In genomic region chr20:51562334-51563140, GRCh38 we compare ENCODE assay signal across 8 cellular contexts. TPM values are rescaled to one million over a fixed set of nuclear protein-coding genes. Genes with fewer than 3 reads are reported as not detected.
DNase-seq lines count a peak whose midpoint lies in the region; ATAC-seq and TF ChIP-seq lines count a peak whose summit lies in the region.

No MANE protein-coding gene starts in this region.

- H3K27me3 ChIP-seq in CD8-positive, alpha-beta T cell (ENCODE audit: insufficient read depth, low read length), result peaks cover 43% of the 10 kb centered on the region

- POLR2A ChIA-PET in CD8-positive, alpha-beta T cell (lab: Charles Lee), result interaction anchor here (0.6 to 1.3 kb wide), 5 partner anchors 12 to 23 kb away, joined by 3 to 5 read pairs (median 3); partner anchors contain the start of gene NFATC2

- CTCF ChIA-PET in CD8-positive, alpha-beta T cell (lab: Charles Lee), result interaction anchor here (1.0 to 2.2 kb wide), 4 partner anchors 32 to 253 kb away, joined by 3 to 10 read pairs (median 6); no protein-coding TSS in a partner anchor

- peaks cover 25% of the 10 kb centered on the region for H3K4me1 ChIP-seq in CD8-positive, alpha-beta T cell (ENCODE audit: insufficient read depth, low read length)

- H3K27me3 Mint-ChIP-seq in CD8-positive, alpha-beta T cell (ENCODE audit: low read depth), result peaks cover 58% of the 10 kb centered on the region
- H3K27me3 Mint-ChIP-seq in effector memory CD8-positive, alpha-beta T cell, result peaks cover 28 to 61% of the 10 kb centered on the region in 2 donors

- no peaks in the 10 kb centered on the region for H3K36me3 Mint-ChIP-seq in CD8-positive, alpha-beta T cell
- peaks cover 3% of the 10 kb centered on the region for H3K36me3 Mint-ChIP-seq in effector memory CD8-positive, alpha-beta T cell (ENCODE audit: insufficient read depth)

- H3K27ac Mint-ChIP-seq in CD8-positive, alpha-beta T cell, result no peak overlapping the region
- H3K27ac Mint-ChIP-seq in effector memory CD8-positive, alpha-beta T cell, result no peak overlapping the region

- intact Hi-C loops in CD8-positive, alpha-beta T cell (cut with DNase I, micrococcal nuclease), result no loop called here
- intact Hi-C loops in lower leg skin (cut with DNase I; ENCODE audit: low total_unique reads), result no loop called here

- TF ChIP-seq POLR2A in lower leg skin (IDR thresholded peaks at IDR 0.05), result no peak

- peak; percentile 2 for TF ChIP-seq CTCF in CD8-positive, alpha-beta T cell (IDR thresholded peaks at IDR 0.05)
- TF ChIP-seq CTCF in VCaP (conservative IDR thresholded peaks at IDR 0.05), result peak; percentile 35
- no peak for TF ChIP-seq CTCF in lower leg skin (IDR thresholded peaks at IDR 0.05)

- peak overlapping the region; percentile 47 for H3K4me3 ChIP-seq in CD8-positive, alpha-beta T cell (ENCODE audit: low read depth, low read length)
- peak overlapping the region; percentile 22 for H3K4me3 ChIP-seq in lower leg skin (ENCODE audit: low read depth, poor library complexity, severe bottlenecking)

- no peaks in the 10 kb centered on the region for H3K9me3 ChIP-seq in CD8-positive, alpha-beta T cell (ENCODE audit: low read length)

- peaks cover 29% of the 10 kb centered on the region for H3K4me1 Mint-ChIP-seq in CD8-positive, alpha-beta T cell (ENCODE audit: low read depth)
- peaks cover 10 to 14% of the 10 kb centered on the region in 2 donors for H3K4me1 Mint-ChIP-seq in effector memory CD8-positive, alpha-beta T cell (ENCODE audit: low read depth in 2 of 2)

- no peak overlapping the region for H3K27ac ChIP-seq in CD8-positive, alpha-beta T cell (ENCODE audit: low read depth, low read length)
- H3K27ac ChIP-seq in VCaP, result peak overlapping the region; percentile 53

- WGBS in lower leg skin, 2 donors, result 0 to 1% methylated on average over 63 to 65 of the region's 75 CpGs

- H3K4me3 Mint-ChIP-seq in CD8-positive, alpha-beta T cell, result peak overlapping the region; percentile 75
- peak overlapping the region; percentile 59 to 60 for H3K4me3 Mint-ChIP-seq in effector memory CD8-positive, alpha-beta T cell

- ATAC-seq in CD8-positive, alpha-beta T cell, result peak; percentile 49
- peak; percentile 54 for ATAC-seq in effector memory CD8-positive, alpha-beta T cell (replicated peaks)
- peak; percentile 33 for ATAC-seq in stimulated activated naive CD8-positive, alpha-beta T cell treated with anti-CD3 and anti-CD28 coated beads, Interleukin-15, Interleukin-2, amounts not matched to agents 100 U/mL and 50 U/mL, for 24 hours
- no peak for ATAC-seq in HG03457 (IDR thresholded peaks at IDR 0.05; ENCODE audit: unreplicated experiment)
- ATAC-seq in GM19035 (IDR thresholded peaks at IDR 0.05; ENCODE audit: unreplicated experiment), result no peak

- no peaks in the 10 kb centered on the region for H3K36me3 ChIP-seq in CD8-positive, alpha-beta T cell (ENCODE audit: insufficient read depth, low read length)

- no peaks in the 10 kb centered on the region for H3K9me3 Mint-ChIP-seq in CD8-positive, alpha-beta T cell
- H3K9me3 Mint-ChIP-seq in effector memory CD8-positive, alpha-beta T cell, result no peaks in the 10 kb centered on the region

- peak in 3 of 7 experiments; percentile 14 to 53 (median 15) for DNase-seq in CD8-positive, alpha-beta T cell
- peak; percentile 83 for DNase-seq in HT1080 (ENCODE audit: low read depth)
- DNase-seq in effector memory CD8-positive, alpha-beta T cell, result no peak
- peak; percentile 69 to 95 for DNase-seq in lower leg skin (ENCODE audit: low spot score in 2 of 2)
- DNase-seq in stimulated activated naive CD8-positive, alpha-beta T cell treated with anti-CD3 and anti-CD28 coated beads, Interleukin-15, Interleukin-2, amounts not matched to agents 100 U/mL and 50 U/mL, for 24 hours, result peak; percentile 16

RNA-seq across cellular contexts. Expression of gene NFATC2, which starts 20.0 kb away (rescaled TPM):
- 10 to 100 TPM; 32.6 to 34.9 TPM for total RNA-seq in CD8-positive, alpha-beta T cell
- total RNA-seq in HT1080 (2014; rRNA removed; shearing (Covaris generic)), result 0.10 and 0.23 TPM in 2 replicates
- polyA plus RNA-seq in HT1080 (2015; cell fraction: cytosol; rRNA removed), result 0.44 and 0.70 TPM in 2 replicates
- 0.62 and 0.76 TPM in 2 replicates for polyA plus RNA-seq in HT1080 (2015; cell fraction: nucleus; rRNA removed)
- 10 to 100 TPM in 1 of 4 donors, 1 to 10 TPM in 3; 4.0 to 10.4 (median 5.1) TPM for total RNA-seq in lower leg skin

Comparison
In these comparisons a context has a peak if more than half of its experiments do, and no peak if none do; other contexts are left out.
1. ATAC-seq: peak in CD8-positive, alpha-beta T cell (single experiment), effector memory CD8-positive, alpha-beta T cell (single experiment) and stimulated activated naive CD8-positive, alpha-beta T cell treated with anti-CD3 and anti-CD28 coated beads, Interleukin-15, Interleukin-2, amounts not matched to agents 100 U/mL and 50 U/mL, for 24 hours (single experiment); none in HG03457 (single experiment) and GM19035 (single experiment).
2. DNase-seq: peak in HT1080 (single experiment), lower leg skin (2 of 2) and stimulated activated naive CD8-positive, alpha-beta T cell treated with anti-CD3 and anti-CD28 coated beads, Interleukin-15, Interleukin-2, amounts not matched to agents 100 U/mL and 50 U/mL, for 24 hours (single experiment); none in effector memory CD8-positive, alpha-beta T cell (0 of 3).
3. CTCF ChIP-seq: peak in CD8-positive, alpha-beta T cell (single experiment) and VCaP (single experiment); none in lower leg skin (0 of 3).